ENCODE assay signal across 14 cellular contexts in genomic region chr6:43226192-43226851, GRCh38. TPM values are rescaled to one million over a fixed set of nuclear protein-coding genes. Genes with fewer than 3 reads are reported as not detected.
DNase-seq lines count a peak whose midpoint lies in the region; ATAC-seq and TF ChIP-seq lines count a peak whose summit lies in the region.
"Had no signal": no experiment of that assay in that cellular context is flagged by ENCODE, and none has a peak within 500 bp of the region (broad histone marks: within the 10 kb centered on the region; RNA-seq: fewer than 3 reads in every experiment).

No MANE protein-coding gene starts in this region.

- no peaks in the 10 kb centered on the region for H3K9me3 Mint-ChIP-seq in activated T-cell treated with anti-CD3 and anti-CD28 coated beads, Interleukin-2, amount 50 U/mL, for 4 hours
- no peaks in the 10 kb centered on the region for H3K9me3 Mint-ChIP-seq in activated naive CD8-positive, alpha-beta T cell (ENCODE audit: low read depth)

- DNase-seq in activated T-cell treated with anti-CD3 and anti-CD28 coated beads, Interleukin-2, amount 50 U/mL, for 4 hours, result no peak
- no peak for DNase-seq in activated T-cell treated with anti-CD3 and anti-CD28 coated beads, Interleukin-2, amount 50 U/mL, for 48 hours
- DNase-seq in OCI-M1 (lab: John Stamatoyannopoulos, UW) (peak; percentile 38), osteoblast (ENCODE audit: insufficient read length, low spot score, missing footprints) (peak; percentile 41)
- no peak for DNase-seq in effector CD8-positive, alpha-beta T cell (lab: John Stamatoyannopoulos, UW)
- no peak for DNase-seq in stimulated activated CD4-positive, alpha-beta T cell treated with anti-CD3 and anti-CD28 coated beads, Interleukin-4, amount 100 ng/mL, for 24 hours
- DNase-seq: activated CD4-positive, alpha-beta T cell treated with anti-CD3 and anti-CD28 coated beads, Interleukin-2, amount 50 U/mL, for 1 hour; adrenal gland; DMS 273 treated with DMSO at 0.1 percent for 48 hours; mesendoderm; NCI-H2227 treated with DMSO at 0.1 percent for 48 hours; nucleus accumbens had no signal

- peaks cover 20% of the 10 kb centered on the region for H3K36me3 Mint-ChIP-seq in activated T-cell treated with anti-CD3 and anti-CD28 coated beads, Interleukin-2, amount 50 U/mL, for 4 hours (ENCODE audit: insufficient read depth)
- peaks cover 13% of the 10 kb centered on the region for H3K36me3 Mint-ChIP-seq in activated naive CD8-positive, alpha-beta T cell

- H3K4me1 Mint-ChIP-seq in activated T-cell treated with anti-CD3 and anti-CD28 coated beads, Interleukin-2, amount 50 U/mL, for 4 hours (ENCODE audit: low read depth), result peaks cover 60% of the 10 kb centered on the region
- H3K4me1 Mint-ChIP-seq in activated naive CD8-positive, alpha-beta T cell (ENCODE audit: low read depth), result peaks cover 65% of the 10 kb centered on the region

- H3K4me3 ChIP-seq in osteoblast (ENCODE audit: insufficient read depth, low read length), result no peak overlapping the region
- H3K4me3 ChIP-seq: adrenal gland had no signal

- TF ChIP-seq CTCF in osteoblast (IDR thresholded peaks at IDR 0.05; ENCODE audit: extremely low read depth, low read depth, low read length), result no peak

- H3K79me2 ChIP-seq in osteoblast (ENCODE audit: insufficient read depth, low read length), result no peaks in the 10 kb centered on the region

- no peaks in the 10 kb centered on the region for H3K27me3 Mint-ChIP-seq in activated T-cell treated with anti-CD3 and anti-CD28 coated beads, Interleukin-2, amount 50 U/mL, for 4 hours (ENCODE audit: low read depth)
- H3K27me3 Mint-ChIP-seq in activated naive CD8-positive, alpha-beta T cell, result no peaks in the 10 kb centered on the region

- H2AFZ ChIP-seq in osteoblast (ENCODE audit: low read length), result no peak overlapping the region

- no peaks in the 10 kb centered on the region for H4K20me1 ChIP-seq in osteoblast (ENCODE audit: insufficient read depth, low read length)

- no peak for ATAC-seq in activated T-cell treated with anti-CD3 and anti-CD28 coated beads, Interleukin-2, amount 50 U/mL, for 4 hours
- ATAC-seq in HG03045 (IDR thresholded peaks at IDR 0.05; ENCODE audit: unreplicated experiment), result no peak

- H3K27ac ChIP-seq in osteoblast (ENCODE audit: low read depth, low read length), result no peak overlapping the region
- H3K27ac ChIP-seq: adrenal gland had no signal

- H3K4me2 ChIP-seq in osteoblast (ENCODE audit: insufficient read depth, low read length), result no peak overlapping the region

- H3K4me3 Mint-ChIP-seq in activated T-cell treated with anti-CD3 and anti-CD28 coated beads, Interleukin-2, amount 50 U/mL, for 4 hours, result peak overlapping the region; percentile 35
- H3K4me3 Mint-ChIP-seq in activated naive CD8-positive, alpha-beta T cell, result peak overlapping the region; percentile 69

- no peaks in the 10 kb centered on the region for H3K4me1 ChIP-seq in osteoblast (ENCODE audit: insufficient read depth, low read length)

- H3K36me3 ChIP-seq in osteoblast (ENCODE audit: insufficient read depth, low read length), result peaks cover 7% of the 10 kb centered on the region

- peaks cover 7% of the 10 kb centered on the region for H3K27me3 ChIP-seq in osteoblast (ENCODE audit: insufficient read depth, low read length)
- H3K27me3 ChIP-seq: adrenal gland had no signal

- H3K27ac Mint-ChIP-seq in activated naive CD8-positive, alpha-beta T cell, result peak overlapping the region; percentile 100

- no peaks in the 10 kb centered on the region for H3K9me3 ChIP-seq in osteoblast (ENCODE audit: low read depth, low read length)
- H3K9me3 ChIP-seq: adrenal gland had no signal

RNA-seq across cellular contexts. Expression of gene DNPH1, which starts 3.0 kb away (rescaled TPM):
- 10 to 100 TPM; 27.5 to 52.1 (median 51.0) TPM for total RNA-seq in activated T-cell treated with anti-CD3 and anti-CD28 coated beads, Interleukin-2, amount 50 U/mL, for 4 hours
- 32.9 and 33.3 TPM in 2 replicates for total RNA-seq in osteoblast

RNA-seq across cellular contexts. Expression of gene TTBK1, which starts 17.0 kb away (rescaled TPM):
- under 1 TPM; 0.20 to 0.38 (median 0.21) TPM for total RNA-seq in activated T-cell treated with anti-CD3 and anti-CD28 coated beads, Interleukin-2, amount 50 U/mL, for 4 hours
- under 0.01 TPM in 1 of 2 replicates, not detected in the other for total RNA-seq in osteoblast

RNA-seq across cellular contexts. Expression of gene CUL9, which starts 44.3 kb away (rescaled TPM):
- 10 to 100 TPM; 29.5 to 32.3 (median 30.4) TPM for total RNA-seq in activated T-cell treated with anti-CD3 and anti-CD28 coated beads, Interleukin-2, amount 50 U/mL, for 4 hours
- 34.4 and 34.5 TPM in 2 replicates for total RNA-seq in osteoblast

RNA-seq across cellular contexts. Expression of gene SRF, which starts 55.3 kb away (rescaled TPM):
- total RNA-seq in activated T-cell treated with anti-CD3 and anti-CD28 coated beads, Interleukin-2, amount 50 U/mL, for 4 hours, result 10 to 100 TPM; 72.0 to 80.1 (median 72.8) TPM
- total RNA-seq in osteoblast, result 17.7 and 20.6 TPM in 2 replicates

Comparison
In these comparisons a context has a peak if more than half of its experiments do, and no peak if none do; other contexts are left out.
1. DNase-seq: peak in OCI-M1 (single experiment) and osteoblast (single experiment); none in activated T-cell treated with anti-CD3 and anti-CD28 coated beads, Interleukin-2, amount 50 U/mL, for 4 hours (single experiment), activated T-cell treated with anti-CD3 and anti-CD28 coated beads, Interleukin-2, amount 50 U/mL, for 48 hours (0 of 2), effector CD8-positive, alpha-beta T cell (single experiment) and stimulated activated CD4-positive, alpha-beta T cell treated with anti-CD3 and anti-CD28 coated beads, Interleukin-4, amount 100 ng/mL, for 24 hours (single experiment).